ENCODE assay signal across 7 cellular contexts in genomic region chr7:99273561-99273960, GRCh38. TPM values are rescaled to one million over a fixed set of nuclear protein-coding genes. Genes with fewer than 3 reads are reported as not detected.
"Had no signal": no experiment of that assay in that cellular context is flagged by ENCODE, and none has a peak within 500 bp of the region (broad histone marks: within the 10 kb centered on the region; RNA-seq: fewer than 3 reads in every experiment).

No MANE protein-coding gene starts in this region.

RNA-seq across cellular contexts. Expression of gene MYH16, which starts 0.9 kb away (rescaled TPM):
- total RNA-seq: activated B cell treated with CpG ODN at 0.5 μM for 24 hours, fibroblast of lung, lower lobe of right lung, sciatic nerve, subcutaneous adipose tissue, thyroid gland, urinary bladder had no signal
- polyA plus RNA-seq: fibroblast of lung, urinary bladder had no signal
